In the genomic region with DNA sequence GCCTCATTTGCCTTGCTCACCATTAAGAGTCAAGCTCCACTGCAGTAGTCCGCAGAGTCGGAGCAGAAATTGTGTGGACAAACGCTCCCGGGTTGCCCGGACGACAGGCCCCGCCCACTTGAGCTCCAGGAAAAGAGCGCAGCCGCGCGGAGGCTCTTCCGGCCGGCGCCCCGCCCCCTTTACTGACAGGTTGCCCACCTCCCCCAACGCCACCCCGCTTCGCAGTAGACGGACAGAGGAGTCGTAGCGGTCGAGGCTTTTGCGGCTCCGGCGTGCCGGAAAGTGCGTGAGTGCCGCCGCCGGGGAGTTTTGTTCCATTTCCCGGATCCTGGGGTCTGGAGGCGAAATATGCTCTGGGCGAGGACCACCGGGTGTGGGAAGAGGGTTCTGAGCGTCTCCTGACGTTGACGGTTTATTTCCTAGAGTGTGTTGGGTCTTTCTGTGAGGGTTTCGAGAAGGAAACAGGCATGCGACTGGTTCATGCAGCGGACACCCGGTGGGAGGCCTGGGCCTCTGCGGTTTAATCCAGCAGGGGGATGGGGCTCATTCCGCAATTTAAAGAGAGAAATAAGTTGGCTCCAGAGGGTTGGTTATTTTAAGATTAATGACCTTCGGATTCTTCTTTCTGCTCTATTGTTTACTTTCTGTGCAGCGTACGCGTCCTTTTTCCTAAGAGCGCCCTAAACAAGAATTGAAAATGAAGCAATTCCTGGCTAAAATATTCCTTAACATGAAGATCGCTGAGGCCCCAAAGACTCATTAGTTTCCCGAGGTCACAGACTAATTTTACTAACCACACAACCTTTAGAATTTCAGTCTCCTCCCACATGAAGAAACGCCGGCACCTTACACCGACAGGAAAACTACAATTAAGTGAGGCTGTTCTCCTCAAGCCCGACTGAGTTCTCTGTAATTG, we compare ENCODE assay signal across 8 cellular contexts. TPM values are rescaled to one million over a fixed set of nuclear protein-coding genes. Genes with fewer than 3 reads are reported as not detected.
A peak's percentile ranks its signal among the peaks of the same experiment; 100 is the strongest.
DNase-seq lines count a peak whose midpoint lies in the region; ATAC-seq and TF ChIP-seq lines count a peak whose summit lies in the region.

Gene DNAI7 (minus strand): TSS at position 105 of the 916 bp plus-strand sequence. CDS start 82 bp downstream, at position 23.
Gene ETFRF1 (plus strand): TSS at position 182 of the 916 bp plus-strand sequence. CDS start 8,720 bp downstream, outside the sequence.

- H3K9me3 ChIP-seq in BLaER1 (no peaks in the 10 kb centered on the region), colonic mucosa (no peaks in the 10 kb centered on the region)

- peak within 1 kb of the TSS; percentile 91 for H3K4me2 ChIP-seq in BLaER1

- H3K27ac ChIP-seq in BLaER1, result peak within 1 kb of the TSS; percentile 85
- peak within 1 kb of the TSS; percentile 88 for H3K27ac ChIP-seq in colonic mucosa

- H3K9ac ChIP-seq in BLaER1 (peak within 1 kb of the TSS; percentile 82), colonic mucosa (ENCODE audit: low read depth in 2 of 2, low read length in 2 of 2) (peak within 1 kb of the TSS; percentile 87 to 90)

- H3K4me3 ChIP-seq in BLaER1 (peak within 1 kb of the TSS; percentile 82), colonic mucosa (peak within 1 kb of the TSS; percentile 68)

- no peaks in the 10 kb centered on the region for H4K20me1 ChIP-seq in BLaER1

- peak; percentile 77 for DNase-seq in NCI-H524 treated with DMSO at 0.1 percent for 48 hours (lab: John Stamatoyannopoulos, UW)
- DNase-seq in activated CD4-positive, alpha-beta T cell treated with anti-CD3 and anti-CD28 coated beads for 48 hours, result peak; percentile 98
- peak; percentile 99 for DNase-seq in colonic mucosa
- peak; percentile 96 for DNase-seq in kidney tubule cell (ENCODE audit: low spot score)
- peak; percentile 86 to 89 for DNase-seq in stimulated activated CD4-positive, alpha-beta T cell treated with anti-CD3 and anti-CD28 coated beads, Interleukin-1b, Interleukin-23, amount 100 ng/mL, for 1 hour (ENCODE audit: low read depth in 2 of 2)

- no peaks in the 10 kb centered on the region for H3K27me3 ChIP-seq in BLaER1
- H3K27me3 ChIP-seq in colonic mucosa, result no peaks in the 10 kb centered on the region

- intact Hi-C loops in colonic mucosa (cut with DNase I), result no loop called here

- H3K36me3 ChIP-seq in BLaER1 (peaks cover 7% of the 10 kb centered on the region), colonic mucosa (no peaks in the 10 kb centered on the region)

- ATAC-seq in GM19324 (IDR thresholded peaks at IDR 0.05; ENCODE audit: low FRiP score, unreplicated experiment), result peak; percentile 92
- ATAC-seq in HG03460 (IDR thresholded peaks at IDR 0.05; ENCODE audit: unreplicated experiment), result peak; percentile 91

- H3K4me1 ChIP-seq in BLaER1 (peaks cover 30% of the 10 kb centered on the region), colonic mucosa (no peaks in the 10 kb centered on the region)

- TF ChIP-seq CTCF in colonic mucosa (IDR thresholded peaks at IDR 0.05), result no peak

RNA-seq across cellular contexts. Expression of gene DNAI7, which starts in this region (rescaled TPM):
- not detected for total RNA-seq in colonic mucosa

RNA-seq across cellular contexts. Expression of gene ETFRF1, which starts in this region (rescaled TPM):
- 10 to 100 TPM; 10.5 to 13.7 TPM for total RNA-seq in colonic mucosa

Comparison
In these comparisons a context has a peak if more than half of its experiments do, and no peak if none do; other contexts are left out.
1. Peak in every context shown above with its lines: DNase-seq, ATAC-seq, H3K4me3 ChIP-seq and H3K27ac ChIP-seq.